In genomic region chr2:157747695-157748370, GRCh38 we compare ENCODE assay signal across 12 cellular contexts.
A peak's percentile ranks its signal among the peaks of the same experiment; 100 is the strongest.
DNase-seq lines count a peak whose midpoint lies in the region; ATAC-seq, FAIRE-seq and TF ChIP-seq lines count a peak whose summit lies in the region.
"Had no signal": no experiment of that assay in that cellular context is flagged by ENCODE, and none has a peak within 500 bp of the region (broad histone marks: within the 10 kb centered on the region; RNA-seq: fewer than 3 reads in every experiment).

No MANE protein-coding gene starts in this region.

- no peak for FAIRE-seq in HTR-8/SVneo (lab: Jason Lieb, UNC)

- TF ChIP-seq CTCF in type B pancreatic cell (conservative IDR thresholded peaks at IDR 0.05): no peak

- ATAC-seq in activated T-cell treated with anti-CD3 and anti-CD28 coated beads, Interleukin-2, amount 50 U/mL, for 72 hours (replicated peaks in 1 of 2): peak; percentile 27 to 58
- ATAC-seq in right cardiac atrium: peak; percentile 69 to 77

- no peaks in the 10 kb centered on the region for H3K9me3 ChIP-seq in right cardiac atrium (ENCODE audit: control insufficient read depth, low read length)
- H3K9me3 ChIP-seq: BLaER1, SJSA1 had no signal

- H3K9me3 Mint-ChIP-seq in activated T-cell treated with anti-CD3 and anti-CD28 coated beads, Interleukin-2, amount 50 U/mL, for 72 hours: no peaks in the 10 kb centered on the region
- H3K9me3 Mint-ChIP-seq in type B pancreatic cell: no peaks in the 10 kb centered on the region

- DNase-seq in activated T-cell treated with anti-CD3 and anti-CD28 coated beads, Interleukin-2, amount 50 U/mL, for 72 hours: no peak
- no peak for DNase-seq in activated T-cell treated with anti-CD3 and anti-CD28 coated beads, Interleukin-2, amount 50 U/mL, for 1 hour
- DNase-seq in OCI-M1 (lab: John Stamatoyannopoulos, UW) (peak; percentile 53), right cardiac atrium (peak; percentile 56 to 81 (median 76)), type B pancreatic cell (ENCODE audit: extremely low spot score, unreplicated experiment) (no peak), NOMO-1 treated with dmso at 0.1 percent for 144 hours (lab: John Stamatoyannopoulos, UW; ENCODE audit: unreplicated experiment) (no peak), NCI-H1417 treated with DMSO at 0.1 percent for 48 hours (lab: John Stamatoyannopoulos, UW) (no peak), HTR-8/SVneo (ENCODE audit: insufficient read length, low spot score) (no peak)
- DNase-seq: activated naive CD4-positive, alpha-beta T cell treated with anti-CD3 and anti-CD28 coated beads, Interleukin-2, amount 50 U/mL, for 16 hours had no signal

- H3K4me3 ChIP-seq in right cardiac atrium (ENCODE audit: low read length): no peak overlapping the region
- H3K4me3 ChIP-seq: BLaER1, SJSA1 had no signal

- no peak overlapping the region for H3K4me3 Mint-ChIP-seq in activated T-cell treated with anti-CD3 and anti-CD28 coated beads, Interleukin-2, amount 50 U/mL, for 72 hours
- H3K4me3 Mint-ChIP-seq in type B pancreatic cell: peak overlapping the region; percentile 48

- H3K4me1 Mint-ChIP-seq in activated T-cell treated with anti-CD3 and anti-CD28 coated beads, Interleukin-2, amount 50 U/mL, for 72 hours (ENCODE audit: low read depth): peaks cover 51% of the 10 kb centered on the region
- H3K4me1 Mint-ChIP-seq in type B pancreatic cell (ENCODE audit: unreplicated experiment): peaks cover 16% of the 10 kb centered on the region

- H3K4me1 ChIP-seq in right cardiac atrium (ENCODE audit: control insufficient read depth, insufficient read depth, low read length): peaks cover 2% of the 10 kb centered on the region
- H3K4me1 ChIP-seq: SJSA1 had no signal

- WGBS in right cardiac atrium: 54% methylated on average over 3 of the region's 3 CpGs

- peaks cover 5 to 25% of the 10 kb centered on the region in 2 donors for H3K36me3 Mint-ChIP-seq in activated T-cell treated with anti-CD3 and anti-CD28 coated beads, Interleukin-2, amount 50 U/mL, for 72 hours (ENCODE audit: insufficient read depth in 2 of 2)
- H3K36me3 Mint-ChIP-seq in type B pancreatic cell: peaks cover 25% of the 10 kb centered on the region

- H3K27ac Mint-ChIP-seq in activated T-cell treated with anti-CD3 and anti-CD28 coated beads, Interleukin-2, amount 50 U/mL, for 72 hours: peak overlapping the region; percentile 54
- no peak overlapping the region for H3K27ac Mint-ChIP-seq in type B pancreatic cell

- no peaks in the 10 kb centered on the region for H3K27me3 Mint-ChIP-seq in activated T-cell treated with anti-CD3 and anti-CD28 coated beads, Interleukin-2, amount 50 U/mL, for 72 hours (ENCODE audit: low read depth)
- H3K27me3 Mint-ChIP-seq in type B pancreatic cell: no peaks in the 10 kb centered on the region

- H3K27ac ChIP-seq in right cardiac atrium (ENCODE audit: low read length): no peak overlapping the region
- H3K27ac ChIP-seq: BLaER1, KMS-11, SJSA1 had no signal

- intact Hi-C loops in right cardiac atrium (cut with DNase I): no loop called here

- H3K27me3 ChIP-seq in right cardiac atrium (ENCODE audit: control insufficient read depth, insufficient read depth): no peaks in the 10 kb centered on the region
- H3K27me3 ChIP-seq: BLaER1, SJSA1 had no signal

Comparison
In these comparisons a context has a peak if more than half of its experiments do, and no peak if none do; other contexts are left out.
1. DNase-seq: peak in OCI-M1 (single experiment) and right cardiac atrium (3 of 3); none in activated T-cell treated with anti-CD3 and anti-CD28 coated beads, Interleukin-2, amount 50 U/mL, for 72 hours (0 of 2), activated T-cell treated with anti-CD3 and anti-CD28 coated beads, Interleukin-2, amount 50 U/mL, for 1 hour (single experiment), type B pancreatic cell (single experiment), NOMO-1 treated with dmso at 0.1 percent for 144 hours (single experiment), NCI-H1417 treated with DMSO at 0.1 percent for 48 hours (single experiment) and HTR-8/SVneo (single experiment).